24 cellular contexts compared by ENCODE assay signal in the genomic region with DNA sequence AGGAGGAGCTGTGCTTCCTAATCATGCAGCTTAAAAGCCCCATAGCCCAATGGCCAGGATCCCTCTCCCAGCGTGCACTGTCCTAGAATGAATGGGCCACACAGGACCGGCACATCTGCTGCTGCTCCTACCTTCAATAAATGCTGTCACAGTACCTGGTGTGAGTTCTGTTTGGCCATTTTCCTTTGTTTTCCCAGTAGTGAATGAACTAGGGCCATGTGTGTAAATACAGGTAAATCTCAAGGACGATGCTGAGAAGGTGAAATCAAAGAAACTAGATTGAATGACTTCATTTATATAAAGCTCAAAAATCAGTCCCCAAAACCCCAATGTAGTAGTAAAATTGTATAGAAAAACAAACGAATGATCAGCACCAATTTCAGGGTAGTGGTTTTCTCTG. TPM values are rescaled to one million over a fixed set of nuclear protein-coding genes. Genes with fewer than 3 reads are reported as not detected.
"Had no signal": no experiment of that assay in that cellular context is flagged by ENCODE, and none has a peak within 500 bp of the region (broad histone marks: within the 10 kb centered on the region; RNA-seq: fewer than 3 reads in every experiment).

No MANE protein-coding gene starts in this region.

- H3K27me3 ChIP-seq: SJCRH30 had no signal

- H3K4me3 Mint-ChIP-seq: activated CD4-positive, alpha-beta memory T cell treated with anti-CD3 and anti-CD28 coated beads, Interleukin-2, amount 10 ng/mL, durations not matched to agents 7 days and 5 days; activated CD4-positive, alpha-beta T cell treated with anti-CD3 and anti-CD28 coated beads for 36 hours; activated naive CD4-positive, alpha-beta T cell treated with anti-CD3 and anti-CD28 coated beads, Interleukin-2, amount 10 ng/mL, durations not matched to agents 7 days and 5 days; activated naive CD8-positive, alpha-beta T cell treated with anti-CD3 and anti-CD28 coated beads, Interleukin-2, amount 10 ng/mL, durations not matched to agents 7 days and 5 days; activated T-helper 17 cell treated with anti-CD3 and anti-CD28 coated beads, Interleukin-2, amount 50 U/mL, for 72 hours; central memory CD8-positive, alpha-beta T cell had no signal

- H3K27me3 Mint-ChIP-seq: activated CD4-positive, alpha-beta memory T cell treated with anti-CD3 and anti-CD28 coated beads, Interleukin-2, amount 10 ng/mL, durations not matched to agents 7 days and 5 days; activated CD4-positive, alpha-beta T cell treated with anti-CD3 and anti-CD28 coated beads for 36 hours; activated naive CD4-positive, alpha-beta T cell treated with anti-CD3 and anti-CD28 coated beads, Interleukin-2, amount 10 ng/mL, durations not matched to agents 7 days and 5 days; activated naive CD8-positive, alpha-beta T cell treated with anti-CD3 and anti-CD28 coated beads, Interleukin-2, amount 10 ng/mL, durations not matched to agents 7 days and 5 days; activated T-helper 17 cell treated with anti-CD3 and anti-CD28 coated beads, Interleukin-2, amount 50 U/mL, for 72 hours; central memory CD8-positive, alpha-beta T cell had no signal

- H3K36me3 ChIP-seq: SJCRH30, WERI-Rb-1 had no signal

- H3K9me3 Mint-ChIP-seq: activated CD4-positive, alpha-beta memory T cell treated with anti-CD3 and anti-CD28 coated beads, Interleukin-2, amount 10 ng/mL, durations not matched to agents 7 days and 5 days; activated naive CD4-positive, alpha-beta T cell treated with anti-CD3 and anti-CD28 coated beads, Interleukin-2, amount 10 ng/mL, durations not matched to agents 7 days and 5 days; activated naive CD8-positive, alpha-beta T cell treated with anti-CD3 and anti-CD28 coated beads, Interleukin-2, amount 10 ng/mL, durations not matched to agents 7 days and 5 days; activated T-helper 17 cell treated with anti-CD3 and anti-CD28 coated beads, Interleukin-2, amount 50 U/mL, for 72 hours; central memory CD8-positive, alpha-beta T cell had no signal

- H3K27ac ChIP-seq: RWPE1, SJCRH30, WERI-Rb-1 had no signal

- H3K4me1 Mint-ChIP-seq: activated CD4-positive, alpha-beta T cell treated with anti-CD3 and anti-CD28 coated beads for 36 hours; activated T-helper 17 cell treated with anti-CD3 and anti-CD28 coated beads, Interleukin-2, amount 50 U/mL, for 72 hours had no signal

- DNase-seq: activated CD4-positive, alpha-beta memory T cell treated with anti-CD3 and anti-CD28 coated beads, Interleukin-2, amount 10 ng/mL, durations not matched to agents 7 days and 5 days; activated CD4-positive, alpha-beta T cell treated with anti-CD3 and anti-CD28 coated beads for 36 hours; activated CD4-positive, alpha-beta T cell treated with anti-CD3 and anti-CD28 coated beads, Interleukin-2, amount 50 U/mL, for 1 hour; activated gamma-delta T cell; activated naive CD4-positive, alpha-beta T cell treated with anti-CD3 and anti-CD28 coated beads, Interleukin-2, amount 10 ng/mL, durations not matched to agents 7 days and 5 days; activated naive CD8-positive, alpha-beta T cell treated with anti-CD3 and anti-CD28 coated beads, Interleukin-2, amount 10 ng/mL, durations not matched to agents 7 days and 5 days; activated T-cell treated with anti-CD3 and anti-CD28 coated beads for 4 hours; aorta; Kasumi-1; NCI-H2171; NCI-H226; NCI-H526; NCI-H82; Right ventricle myocardium superior; SJCRH30; SK-N-SH; T-helper 1 cell; WERI-Rb-1 had no signal

- H3K9me3 ChIP-seq: SJCRH30, SK-N-SH had no signal

- ATAC-seq: activated CD4-positive, alpha-beta T cell treated with anti-CD3 and anti-CD28 coated beads for 36 hours; activated T-helper 17 cell treated with anti-CD3 and anti-CD28 coated beads, Interleukin-2, amount 50 U/mL, for 72 hours had no signal

- H3K27ac Mint-ChIP-seq: activated CD4-positive, alpha-beta memory T cell treated with anti-CD3 and anti-CD28 coated beads, Interleukin-2, amount 10 ng/mL, durations not matched to agents 7 days and 5 days; activated CD4-positive, alpha-beta T cell treated with anti-CD3 and anti-CD28 coated beads for 36 hours; activated naive CD4-positive, alpha-beta T cell treated with anti-CD3 and anti-CD28 coated beads, Interleukin-2, amount 10 ng/mL, durations not matched to agents 7 days and 5 days; activated T-helper 17 cell treated with anti-CD3 and anti-CD28 coated beads, Interleukin-2, amount 50 U/mL, for 72 hours had no signal

- H3K4me3 ChIP-seq: SJCRH30 had no signal

- H3K4me1 ChIP-seq: SJCRH30 had no signal

RNA-seq across cellular contexts. Expression of gene ZP1, which starts 12.8 kb away (rescaled TPM):
- total RNA-seq: activated CD4-positive, alpha-beta T cell treated with anti-CD3 and anti-CD28 coated beads for 36 hours; activated CD8-positive, alpha-beta memory T cell treated with anti-CD3 and anti-CD28 coated beads for 36 hours; aorta; NCI-H460; OCI-LY7; Right ventricle myocardium superior; SJCRH30 had no signal

RNA-seq across cellular contexts. Expression of gene PTGDR2, which starts 24.4 kb away (rescaled TPM):
- total RNA-seq: NCI-H460, SJCRH30 had no signal
